In the genomic region with DNA sequence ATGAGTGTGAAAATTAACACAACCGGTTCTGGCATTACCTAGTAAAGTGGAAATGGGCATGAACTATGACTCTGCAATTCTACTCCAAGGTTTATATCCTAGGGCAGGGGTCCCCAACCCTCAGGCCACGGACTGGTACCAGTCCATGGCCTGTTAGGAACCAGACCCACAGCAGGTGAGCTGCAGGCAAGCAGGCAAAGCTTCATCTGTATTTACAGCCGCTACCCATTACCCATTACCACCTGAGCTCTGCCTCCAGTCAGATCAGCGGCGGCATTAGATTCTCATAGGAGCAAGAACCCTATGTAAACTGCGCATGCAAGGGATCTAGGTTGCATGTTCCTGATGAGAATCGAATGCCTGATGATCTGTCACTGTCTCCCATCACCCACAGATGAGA, we compare ENCODE assay signal across 8 cellular contexts.
"Had no signal": no experiment of that assay in that cellular context is flagged by ENCODE, and none has a peak within 500 bp of the region (broad histone marks: within the 10 kb centered on the region; RNA-seq: fewer than 3 reads in every experiment).

No MANE protein-coding gene starts in this region.

- FAIRE-seq: H1, H54, HTR-8/SVneo, K562 had no signal

- H3K4me3 ChIP-seq: GM23338, K562 had no signal

- ATAC-seq: GM23338, K562 had no signal

- DNase-seq: H9, HCEC 1CT, IMR-90 had no signal

- H3K27ac Mint-ChIP-seq: GM23338, H9 had no signal

- H3K4me3 Mint-ChIP-seq: GM23338, H9 had no signal
